1 cellular context compared by ENCODE assay signal in the genomic region with DNA sequence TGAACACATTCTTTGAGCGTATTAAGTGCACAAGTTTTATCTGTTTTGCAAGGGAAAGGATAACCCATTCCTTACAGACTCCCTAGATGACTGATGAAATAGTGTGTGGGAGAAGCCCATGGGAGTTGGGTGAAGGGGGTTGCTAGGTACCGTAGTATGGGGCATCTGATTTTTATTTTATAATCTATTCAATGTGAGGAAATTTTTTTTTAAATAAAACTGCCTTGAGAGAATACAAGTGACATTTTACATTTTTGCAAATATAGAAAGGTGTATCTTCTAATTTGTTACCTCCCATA.
TF ChIP-seq lines count a peak whose summit lies in the region.

No MANE protein-coding gene starts in this region.

TF ChIP-seq in liver, 16 proteins besides CTCF, POLR2A, EP300 and RAD21 (continued from another document):
- TF ChIP-seq, protein P1, sequence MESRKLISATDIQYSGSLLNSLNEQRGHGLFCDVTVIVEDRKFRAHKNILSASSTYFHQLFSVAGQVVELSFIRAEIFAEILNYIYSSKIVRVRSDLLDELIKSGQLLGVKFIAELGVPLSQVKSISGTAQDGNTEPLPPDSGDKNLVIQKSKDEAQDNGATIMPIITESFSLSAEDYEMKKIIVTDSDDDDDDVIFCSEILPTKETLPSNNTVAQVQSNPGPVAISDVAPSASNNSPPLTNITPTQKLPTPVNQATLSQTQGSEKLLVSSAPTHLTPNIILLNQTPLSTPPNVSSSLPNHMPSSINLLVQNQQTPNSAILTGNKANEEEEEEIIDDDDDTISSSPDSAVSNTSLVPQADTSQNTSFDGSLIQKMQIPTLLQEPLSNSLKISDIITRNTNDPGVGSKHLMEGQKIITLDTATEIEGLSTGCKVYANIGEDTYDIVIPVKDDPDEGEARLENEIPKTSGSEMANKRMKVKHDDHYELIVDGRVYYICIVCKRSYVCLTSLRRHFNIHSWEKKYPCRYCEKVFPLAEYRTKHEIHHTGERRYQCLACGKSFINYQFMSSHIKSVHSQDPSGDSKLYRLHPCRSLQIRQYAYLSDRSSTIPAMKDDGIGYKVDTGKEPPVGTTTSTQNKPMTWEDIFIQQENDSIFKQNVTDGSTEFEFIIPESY (IDR thresholded peaks at IDR 0.05), result no peak
- TF ChIP-seq EGR1 (IDR thresholded peaks at IDR 0.05; ENCODE audit: low read depth in 2 of 2) (no peak), SP1 (IDR thresholded peaks at IDR 0.05) (no peak), NR2F2 (IDR thresholded peaks at IDR 0.05) (no peak), JUND (IDR thresholded peaks at IDR 0.05) (no peak), HNF4A (conservative IDR thresholded peaks at IDR 0.05) (no peak), FOXA2 (IDR thresholded peaks at IDR 0.05) (no peak), YY1 (IDR thresholded peaks at IDR 0.05) (no peak)
